In the genomic region with DNA sequence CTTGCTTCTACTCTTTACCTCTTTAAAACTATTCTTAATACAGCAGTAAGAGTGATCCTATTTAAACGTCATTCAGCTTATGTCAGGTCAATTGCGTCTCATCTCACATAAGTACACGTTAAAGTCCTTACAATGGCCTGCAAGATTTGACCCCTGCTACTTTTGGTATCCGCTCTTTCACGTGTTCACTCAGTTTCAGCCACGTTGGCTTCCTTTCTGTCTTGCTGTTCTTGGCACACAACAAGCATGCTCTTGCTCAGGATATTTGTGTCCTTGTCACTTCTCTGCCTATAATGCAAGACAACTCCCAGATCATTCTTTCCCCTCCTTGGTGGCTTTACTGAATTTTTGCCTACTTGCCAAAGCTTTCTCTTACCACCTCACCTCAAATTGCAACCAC, we compare ENCODE assay signal across 1 cellular context.
TF ChIP-seq lines count a peak whose summit lies in the region.

No MANE protein-coding gene starts in this region.

TF ChIP-seq in GM23338, 12 proteins besides CTCF, POLR2A, EP300 and RAD21 (continued from another document):
- TF ChIP-seq, protein P1, sequence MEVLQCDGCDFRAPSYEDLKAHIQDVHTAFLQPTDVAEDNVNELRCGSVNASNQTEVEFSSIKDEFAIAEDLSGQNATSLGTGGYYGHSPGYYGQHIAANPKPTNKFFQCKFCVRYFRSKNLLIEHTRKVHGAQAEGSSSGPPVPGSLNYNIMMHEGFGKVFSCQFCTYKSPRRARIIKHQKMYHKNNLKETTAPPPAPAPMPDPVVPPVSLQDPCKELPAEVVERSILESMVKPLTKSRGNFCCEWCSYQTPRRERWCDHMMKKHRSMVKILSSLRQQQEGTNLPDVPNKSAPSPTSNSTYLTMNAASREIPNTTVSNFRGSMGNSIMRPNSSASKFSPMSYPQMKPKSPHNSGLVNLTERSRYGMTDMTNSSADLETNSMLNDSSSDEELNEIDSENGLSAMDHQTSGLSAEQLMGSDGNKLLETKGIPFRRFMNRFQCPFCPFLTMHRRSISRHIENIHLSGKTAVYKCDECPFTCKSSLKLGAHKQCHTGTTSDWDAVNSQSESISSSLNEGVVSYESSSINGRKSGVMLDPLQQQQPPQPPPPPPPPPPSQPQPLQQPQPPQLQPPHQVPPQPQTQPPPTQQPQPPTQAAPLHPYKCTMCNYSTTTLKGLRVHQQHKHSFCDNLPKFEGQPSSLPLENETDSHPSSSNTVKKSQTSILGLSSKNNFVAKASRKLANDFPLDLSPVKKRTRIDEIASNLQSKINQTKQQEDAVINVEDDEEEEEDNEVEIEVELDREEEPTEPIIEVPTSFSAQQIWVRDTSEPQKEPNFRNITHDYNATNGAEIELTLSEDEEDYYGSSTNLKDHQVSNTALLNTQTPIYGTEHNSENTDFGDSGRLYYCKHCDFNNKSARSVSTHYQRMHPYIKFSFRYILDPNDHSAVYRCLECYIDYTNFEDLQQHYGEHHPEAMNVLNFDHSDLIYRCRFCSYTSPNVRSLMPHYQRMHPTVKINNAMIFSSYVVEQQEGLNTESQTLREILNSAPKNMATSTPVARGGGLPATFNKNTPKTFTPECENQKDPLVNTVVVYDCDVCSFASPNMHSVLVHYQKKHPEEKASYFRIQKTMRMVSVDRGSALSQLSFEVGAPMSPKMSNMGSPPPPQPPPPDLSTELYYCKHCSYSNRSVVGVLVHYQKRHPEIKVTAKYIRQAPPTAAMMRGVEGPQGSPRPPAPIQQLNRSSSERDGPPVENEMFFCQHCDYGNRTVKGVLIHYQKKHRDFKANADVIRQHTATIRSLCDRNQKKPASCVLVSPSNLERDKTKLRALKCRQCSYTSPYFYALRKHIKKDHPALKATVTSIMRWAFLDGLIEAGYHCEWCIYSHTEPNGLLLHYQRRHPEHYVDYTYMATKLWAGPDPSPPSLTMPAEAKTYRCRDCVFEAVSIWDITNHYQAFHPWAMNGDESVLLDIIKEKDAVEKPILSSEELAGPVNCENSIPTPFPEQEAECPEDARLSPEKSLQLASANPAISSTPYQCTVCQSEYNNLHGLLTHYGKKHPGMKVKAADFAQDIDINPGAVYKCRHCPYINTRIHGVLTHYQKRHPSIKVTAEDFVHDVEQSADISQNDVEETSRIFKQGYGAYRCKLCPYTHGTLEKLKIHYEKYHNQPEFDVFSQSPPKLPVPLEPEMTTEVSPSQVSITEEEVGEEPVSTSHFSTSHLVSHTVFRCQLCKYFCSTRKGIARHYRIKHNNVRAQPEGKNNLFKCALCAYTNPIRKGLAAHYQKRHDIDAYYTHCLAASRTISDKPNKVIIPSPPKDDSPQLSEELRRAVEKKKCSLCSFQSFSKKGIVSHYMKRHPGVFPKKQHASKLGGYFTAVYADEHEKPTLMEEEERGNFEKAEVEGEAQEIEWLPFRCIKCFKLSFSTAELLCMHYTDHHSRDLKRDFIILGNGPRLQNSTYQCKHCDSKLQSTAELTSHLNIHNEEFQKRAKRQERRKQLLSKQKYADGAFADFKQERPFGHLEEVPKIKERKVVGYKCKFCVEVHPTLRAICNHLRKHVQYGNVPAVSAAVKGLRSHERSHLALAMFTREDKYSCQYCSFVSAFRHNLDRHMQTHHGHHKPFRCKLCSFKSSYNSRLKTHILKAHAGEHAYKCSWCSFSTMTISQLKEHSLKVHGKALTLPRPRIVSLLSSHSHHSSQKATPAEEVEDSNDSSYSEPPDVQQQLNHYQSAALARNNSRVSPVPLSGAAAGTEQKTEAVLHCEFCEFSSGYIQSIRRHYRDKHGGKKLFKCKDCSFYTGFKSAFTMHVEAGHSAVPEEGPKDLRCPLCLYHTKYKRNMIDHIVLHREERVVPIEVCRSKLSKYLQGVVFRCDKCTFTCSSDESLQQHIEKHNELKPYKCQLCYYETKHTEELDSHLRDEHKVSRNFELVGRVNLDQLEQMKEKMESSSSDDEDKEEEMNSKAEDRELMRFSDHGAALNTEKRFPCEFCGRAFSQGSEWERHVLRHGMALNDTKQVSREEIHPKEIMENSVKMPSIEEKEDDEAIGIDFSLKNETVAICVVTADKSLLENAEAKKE (CRISPR knock-in tag; IDR thresholded peaks at IDR 0.05) = no peak
- TF ChIP-seq NANOG (IDR thresholded peaks at IDR 0.05; ENCODE audit: borderline replicate concordance) (no peak), STAT1 (IDR thresholded peaks at IDR 0.05; ENCODE audit: unreplicated experiment) (no peak)
- TF ChIP-seq, protein P2, sequence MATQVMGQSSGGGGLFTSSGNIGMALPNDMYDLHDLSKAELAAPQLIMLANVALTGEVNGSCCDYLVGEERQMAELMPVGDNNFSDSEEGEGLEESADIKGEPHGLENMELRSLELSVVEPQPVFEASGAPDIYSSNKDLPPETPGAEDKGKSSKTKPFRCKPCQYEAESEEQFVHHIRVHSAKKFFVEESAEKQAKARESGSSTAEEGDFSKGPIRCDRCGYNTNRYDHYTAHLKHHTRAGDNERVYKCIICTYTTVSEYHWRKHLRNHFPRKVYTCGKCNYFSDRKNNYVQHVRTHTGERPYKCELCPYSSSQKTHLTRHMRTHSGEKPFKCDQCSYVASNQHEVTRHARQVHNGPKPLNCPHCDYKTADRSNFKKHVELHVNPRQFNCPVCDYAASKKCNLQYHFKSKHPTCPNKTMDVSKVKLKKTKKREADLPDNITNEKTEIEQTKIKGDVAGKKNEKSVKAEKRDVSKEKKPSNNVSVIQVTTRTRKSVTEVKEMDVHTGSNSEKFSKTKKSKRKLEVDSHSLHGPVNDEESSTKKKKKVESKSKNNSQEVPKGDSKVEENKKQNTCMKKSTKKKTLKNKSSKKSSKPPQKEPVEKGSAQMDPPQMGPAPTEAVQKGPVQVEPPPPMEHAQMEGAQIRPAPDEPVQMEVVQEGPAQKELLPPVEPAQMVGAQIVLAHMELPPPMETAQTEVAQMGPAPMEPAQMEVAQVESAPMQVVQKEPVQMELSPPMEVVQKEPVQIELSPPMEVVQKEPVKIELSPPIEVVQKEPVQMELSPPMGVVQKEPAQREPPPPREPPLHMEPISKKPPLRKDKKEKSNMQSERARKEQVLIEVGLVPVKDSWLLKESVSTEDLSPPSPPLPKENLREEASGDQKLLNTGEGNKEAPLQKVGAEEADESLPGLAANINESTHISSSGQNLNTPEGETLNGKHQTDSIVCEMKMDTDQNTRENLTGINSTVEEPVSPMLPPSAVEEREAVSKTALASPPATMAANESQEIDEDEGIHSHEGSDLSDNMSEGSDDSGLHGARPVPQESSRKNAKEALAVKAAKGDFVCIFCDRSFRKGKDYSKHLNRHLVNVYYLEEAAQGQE (IDR thresholded peaks at IDR 0.05; ENCODE audit: unreplicated experiment) = no peak
